Comparison of ENCODE assay signal across 14 cellular contexts in the genomic region with DNA sequence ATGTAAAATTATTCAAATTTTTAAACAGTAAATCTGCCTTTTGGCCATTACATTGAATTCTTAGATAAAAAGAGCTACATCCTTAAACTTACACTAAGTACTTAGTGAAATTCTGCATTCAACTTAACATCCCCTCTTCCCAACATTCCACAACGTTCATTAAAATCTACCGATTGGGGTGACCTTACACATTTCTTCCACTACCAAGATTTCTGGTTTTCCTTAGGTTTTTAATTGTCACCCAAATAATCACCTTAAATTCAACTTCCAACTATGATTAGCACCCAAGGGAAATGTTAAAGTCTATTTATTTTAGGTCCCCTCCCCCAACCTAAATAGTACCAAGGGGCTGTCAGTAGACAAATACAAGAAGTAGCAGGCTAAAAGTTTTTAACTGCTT. TPM values are rescaled to one million over a fixed set of nuclear protein-coding genes. Genes with fewer than 3 reads are reported as not detected.
A peak's percentile ranks its signal among the peaks of the same experiment; 100 is the strongest.
DNase-seq lines count a peak whose midpoint lies in the region; ATAC-seq, FAIRE-seq and TF ChIP-seq lines count a peak whose summit lies in the region.
"Had no signal": no experiment of that assay in that cellular context is flagged by ENCODE, and none has a peak within 500 bp of the region (broad histone marks: within the 10 kb centered on the region; RNA-seq: fewer than 3 reads in every experiment).

No MANE protein-coding gene starts in this region.

- TF ChIP-seq RAD21 in A549 (conservative IDR thresholded peaks at IDR 0.05 in 1 of 2, IDR thresholded peaks at IDR 0.05 in 1 of 2) (no peak), SK-N-SH (IDR thresholded peaks at IDR 0.05; ENCODE audit: low read length) (no peak)

- no peaks in the 10 kb centered on the region for H3K27me3 ChIP-seq in DND-41 (ENCODE audit: insufficient read depth, low read length, poor library complexity)
- H3K27me3 ChIP-seq in SK-N-SH (ENCODE audit: insufficient read depth), result no peaks in the 10 kb centered on the region
- no peaks in the 10 kb centered on the region for H3K27me3 ChIP-seq in esophagus muscularis mucosa
- H3K27me3 ChIP-seq in H7 (ENCODE audit: control insufficient read depth, insufficient read depth, low read length), result no peaks in the 10 kb centered on the region
- no peaks in the 10 kb centered on the region for H3K27me3 ChIP-seq in aorta (ENCODE audit: control insufficient read depth in 1 of 2, insufficient read depth in 2 of 2, low read length in 1 of 2)
- H3K27me3 ChIP-seq: body of pancreas, SJCRH30, uterus had no signal

- H2AFZ ChIP-seq in DND-41 (ENCODE audit: low read depth, low read length), result no peak overlapping the region
- H2AFZ ChIP-seq in SK-N-SH (ENCODE audit: low read depth), result no peak overlapping the region

- H3K36me3 ChIP-seq in DND-41 (ENCODE audit: insufficient read depth, low read length) (peaks cover 82% of the 10 kb centered on the region), SK-N-SH (replicated peaks in 1 of 2; ENCODE audit: control insufficient read depth in 1 of 2, insufficient read depth in 2 of 2, low read length in 1 of 2) (peaks cover 83 to 86% of the 10 kb centered on the region in 2 experiments), esophagus muscularis mucosa (peaks cover 22 to 81% (median 60%) of the 10 kb centered on the region in 4 donors), H7 (replicated peaks; ENCODE audit: control insufficient read depth, insufficient read depth, low read length) (peaks cover 26% of the 10 kb centered on the region), aorta (ENCODE audit: control insufficient read depth in 1 of 2, insufficient read depth in 2 of 2, low read length in 1 of 2) (peaks cover 2 to 4% of the 10 kb centered on the region in 2 donors)
- H3K36me3 ChIP-seq: uterus had no signal

- TF ChIP-seq EP300 in A549 (IDR thresholded peaks at IDR 0.05), result no peak
- no peak for TF ChIP-seq EP300 in SK-N-SH (IDR thresholded peaks at IDR 0.05; ENCODE audit: borderline replicate concordance in 1 of 2, low read depth in 1 of 2, low read length in 1 of 2)
- no peak for TF ChIP-seq EP300 in esophagus muscularis mucosa (IDR thresholded peaks at IDR 0.05)

- TF ChIP-seq CTCF in A549 (IDR thresholded peaks at IDR 0.05), result no peak
- TF ChIP-seq CTCF in DND-41 (IDR thresholded peaks at IDR 0.05; ENCODE audit: borderline replicate concordance, extremely low read depth, low read length, poor library complexity, severe bottlenecking), result no peak
- no peak for TF ChIP-seq CTCF in SK-N-SH (IDR thresholded peaks at IDR 0.05)
- TF ChIP-seq CTCF in esophagus muscularis mucosa (IDR thresholded peaks at IDR 0.05), result no peak

- peaks cover 63% of the 10 kb centered on the region for H3K4me1 ChIP-seq in A549
- H3K4me1 ChIP-seq in DND-41 (ENCODE audit: insufficient read depth, low read length), result peaks cover 46% of the 10 kb centered on the region
- H3K4me1 ChIP-seq in SK-N-SH (ENCODE audit: control insufficient read depth in 1 of 2, insufficient read depth in 2 of 2, low read depth in 1 of 2, low read length in 1 of 2), result peaks cover 28 to 31% of the 10 kb centered on the region in 2 experiments
- peaks cover 37 to 71% (median 65%) of the 10 kb centered on the region in 4 donors for H3K4me1 ChIP-seq in esophagus muscularis mucosa
- H3K4me1 ChIP-seq in aorta (ENCODE audit: control insufficient read depth in 1 of 2, insufficient read depth in 2 of 2, low read length in 2 of 2), result peaks cover 0 to 8% of the 10 kb centered on the region in 2 donors

- H3K4me3 ChIP-seq in A549, result no peak overlapping the region
- H3K4me3 ChIP-seq in DND-41 (ENCODE audit: low read depth in 1 of 2, low read length in 2 of 2), result no peak overlapping the region
- H3K4me3 ChIP-seq in SK-N-SH (ENCODE audit: low read depth in 2 of 2, low read length in 1 of 2), result no peak overlapping the region
- H3K4me3 ChIP-seq in esophagus muscularis mucosa, result no peak overlapping the region
- no peak overlapping the region for H3K4me3 ChIP-seq in H7 (ENCODE audit: insufficient read depth, low read depth, low read length)
- H3K4me3 ChIP-seq in aorta (ENCODE audit: low read length in 2 of 2), result no peak overlapping the region
- H3K4me3 ChIP-seq: body of pancreas, SJCRH30, uterus had no signal

- H3K79me2 ChIP-seq in DND-41 (ENCODE audit: insufficient read depth, low read length), result peaks cover 55% of the 10 kb centered on the region
- peaks cover 80% of the 10 kb centered on the region for H3K79me2 ChIP-seq in SK-N-SH (ENCODE audit: insufficient read depth)

- 61% methylated on average over 2 of the region's 2 CpGs for WGBS in A549 (ENCODE audit: missing lambda C conversion rate)
- WGBS in SK-N-SH (ENCODE audit: low lambda C conversion rate), result 68% methylated on average over 2 of the region's 2 CpGs
- WGBS in esophagus muscularis mucosa, result 29% methylated on average over 2 of the region's 2 CpGs
- 30 to 33% methylated on average over 2 of the region's 2 CpGs for WGBS in aorta, 2 donors

- H3K9ac ChIP-seq in DND-41 (ENCODE audit: low read depth, low read length) (no peak overlapping the region), SK-N-SH (peak overlapping the region; percentile 1; the same call in 1 of the 2 replicates)

- intact Hi-C loops in esophagus muscularis mucosa (cut with DNase I) (loop anchor here (10.0 kb wide), 2 partner anchors 337 to 877 kb away; no protein-coding TSS in a partner anchor), aorta (cut with DNase I) (loop anchor here in 1 of 2 donors (10.0 kb wide), 1 partner anchor 113 kb away; no protein-coding TSS in a partner anchor)

- H3K4me2 ChIP-seq in A549 (peak overlapping the region; percentile 89), DND-41 (ENCODE audit: insufficient read depth, low read length) (peak overlapping the region; percentile 84), SK-N-SH (peak overlapping the region; percentile 97)

- no peak for DNase-seq in A549 (ENCODE audit: low read depth in 1 of 2, low spot score in 1 of 2)
- DNase-seq in DND-41, result no peak
- DNase-seq in SK-N-SH, result no peak
- no peak for DNase-seq in esophagus muscularis mucosa (ENCODE audit: extremely low spot score)
- no peak for DNase-seq in H7
- no peak for DNase-seq in inferior parietal cortex (ENCODE audit: extremely low spot score)
- DNase-seq in aorta, result no peak
- no peak for DNase-seq in germinal center (ENCODE audit: low spot score)
- DNase-seq: body of pancreas, glutamatergic neuron, NCI-H187, NCI-H774, SJCRH30, uterus had no signal

- FAIRE-seq in A549 (lab: Jason Lieb, UNC), result no peak

- H4K20me1 ChIP-seq in DND-41 (ENCODE audit: insufficient read depth, low read length) (peaks cover 74% of the 10 kb centered on the region), SK-N-SH (ENCODE audit: insufficient read depth) (peaks cover 65% of the 10 kb centered on the region)

- CTCF ChIA-PET in A549 (lab: Yijun Ruan, JAX), result interaction anchor here (0.5 to 26.3 kb wide), 9 partner anchors 8 to 1026 kb away, joined by 3 to 1377 read pairs (median 7); a partner anchor contains a TSS
- CTCF ChIA-PET in SK-N-SH (lab: Yijun Ruan, JAX), result interaction anchor here (0.6 to 20.5 kb wide), 9 partner anchors 12 to 740 kb away, joined by 3 to 1002 read pairs (median 22); a partner anchor contains a TSS

- H3K9me2 ChIP-seq in SK-N-SH, result no peaks in the 10 kb centered on the region

- H3F3A ChIP-seq in SK-N-SH (replicated peaks; ENCODE audit: insufficient read depth), result peaks cover 67% of the 10 kb centered on the region

- POLR2A ChIA-PET in A549 (lab: Yijun Ruan, JAX) (interaction anchor here (0.7 to 1.8 kb wide), 2 partner anchors 55 to 146 kb away, joined by 3 to 8 read pairs; no protein-coding TSS in a partner anchor), SK-N-SH (lab: Yijun Ruan, JAX) (no interaction called here)

- H3K9me3 ChIP-seq in A549 (no peaks in the 10 kb centered on the region), DND-41 (ENCODE audit: insufficient read depth, low read length, severe bottlenecking) (no peaks in the 10 kb centered on the region), SK-N-SH (no peaks in the 10 kb centered on the region), esophagus muscularis mucosa (peaks cover 0 to 3% (median 0%) of the 10 kb centered on the region in 4 donors), aorta (ENCODE audit: control insufficient read depth, low read length) (no peaks in the 10 kb centered on the region)
- H3K9me3 ChIP-seq: body of pancreas, SJCRH30, uterus had no signal

- ATAC-seq in A549, result no peak
- ATAC-seq in DND-41 (ENCODE audit: insufficient read depth, low read depth), result no peak
- ATAC-seq in aorta (ENCODE audit: low FRiP score), result no peak
- ATAC-seq: body of pancreas had no signal

- TF ChIP-seq POLR2A in A549 (IDR thresholded peaks at IDR 0.05; ENCODE audit: low read length) (no peak), esophagus muscularis mucosa (IDR thresholded peaks at IDR 0.05; ENCODE audit: low read depth) (no peak)

- no peak overlapping the region for H3K27ac ChIP-seq in A549
- no peak overlapping the region for H3K27ac ChIP-seq in DND-41 (ENCODE audit: low read length)
- H3K27ac ChIP-seq in SK-N-SH (ENCODE audit: low read depth in 2 of 2, low read length in 1 of 2), result peak overlapping the region in 1 of 2 experiments; percentile 18; a peak in 2 of 4 replicates
- H3K27ac ChIP-seq in esophagus muscularis mucosa (replicated peaks in 1 of 4), result peak overlapping the region in 3 of 4 donors; percentile 2 to 25 (median 4)
- H3K27ac ChIP-seq in aorta (ENCODE audit: low read depth in 1 of 2, low read length in 2 of 2), result no peak overlapping the region
- H3K27ac ChIP-seq: body of pancreas, SJCRH30, uterus had no signal

RNA-seq across cellular contexts. Expression of a gene that starts 4.9 kb away (rescaled TPM):
- polyA plus RNA-seq in A549 (2011; rRNA removed) (332 and 490 TPM in 2 replicates), A549 (2017; fragmentation: RNase III; extraction: RNeasy Plus Mini Kit Qiagen cat#74134 plus additional on column Dnase treatment) (364 to 399 TPM (median 368 TPM) in 3 replicates), SK-N-SH (2012; rRNA removed) (248 and 291 TPM in 2 replicates), aorta (100 to 1,000 TPM in 1 of 2 donors, 10 to 100 TPM in 1; 84.5 to 102 TPM)
- polyA plus RNA-seq in A549 (2012; cell fraction: cytosol; rRNA removed), result 272 and 316 TPM in 2 replicates
- 597 and 706 TPM in 2 replicates for polyA plus RNA-seq in A549 (2012; cell fraction: nucleus; rRNA removed)
- polyA minus RNA-seq in A549 (2011; rRNA and poly(A)+ RNA removed), result 330 and 342 TPM in 2 replicates
- 162 and 163 TPM in 2 replicates for polyA plus RNA-seq in SK-N-SH (2012; cell fraction: cytosol; rRNA removed)
- 1,134 and 1,547 TPM in 2 replicates for polyA plus RNA-seq in SK-N-SH (2012; cell fraction: nucleus; rRNA removed)
- total RNA-seq in esophagus muscularis mucosa (100 to 1,000 TPM; 136 to 185 (median 156) TPM), aorta (100 to 1,000 TPM; 138 to 147 TPM)
- total RNA-seq in H7 (2014; rRNA removed; shearing (Covaris generic)), result 326 and 341 TPM in 2 replicates

RNA-seq across cellular contexts. Expression of a gene that starts 14.1 kb away (rescaled TPM):
- polyA plus RNA-seq in A549 (2011; rRNA removed) (57.7 and 63.8 TPM in 2 replicates), A549 (2017; fragmentation: RNase III; extraction: RNeasy Plus Mini Kit Qiagen cat#74134 plus additional on column Dnase treatment) (48.1 to 55.5 TPM (median 50.3 TPM) in 3 replicates), SK-N-SH (2012; rRNA removed) (35.1 and 43.0 TPM in 2 replicates), aorta (10 to 100 TPM; 21.2 to 27.7 TPM)
- 19.9 and 25.2 TPM in 2 replicates for polyA plus RNA-seq in A549 (2012; cell fraction: cytosol; rRNA removed)
- 12.5 and 13.7 TPM in 2 replicates for polyA plus RNA-seq in A549 (2012; cell fraction: nucleus; rRNA removed)
- 83.1 and 90.7 TPM in 2 replicates for polyA minus RNA-seq in A549 (2011; rRNA and poly(A)+ RNA removed)
- 42.9 and 43.3 TPM in 2 replicates for polyA plus RNA-seq in SK-N-SH (2012; cell fraction: cytosol; rRNA removed)
- polyA plus RNA-seq in SK-N-SH (2012; cell fraction: nucleus; rRNA removed), result 27.8 and 49.4 TPM in 2 replicates
- total RNA-seq in esophagus muscularis mucosa (100 to 1,000 TPM in 3 of 4 donors, 10 to 100 TPM in 1; 98.9 to 154 (median 121) TPM), aorta (10 to 100 TPM; 57.3 to 59.8 TPM)
- 48.2 and 66.1 TPM in 2 replicates for total RNA-seq in H7 (2014; rRNA removed; shearing (Covaris generic))

RNA-seq across cellular contexts. Expression of a gene that starts 46.9 kb away (rescaled TPM):
- 44.3 and 54.8 TPM in 2 replicates for polyA plus RNA-seq in A549 (2011; rRNA removed)
- polyA plus RNA-seq in A549 (2012; cell fraction: cytosol; rRNA removed), result 47.9 and 48.0 TPM in 2 replicates
- polyA plus RNA-seq in A549 (2012; cell fraction: nucleus; rRNA removed), result 222 and 260 TPM in 2 replicates
- 70.7 to 103 TPM (median 90.6 TPM) in 3 replicates for polyA plus RNA-seq in A549 (2017; fragmentation: RNase III; extraction: RNeasy Plus Mini Kit Qiagen cat#74134 plus additional on column Dnase treatment)
- polyA minus RNA-seq in A549 (2011; rRNA and poly(A)+ RNA removed), result 20.1 and 41.6 TPM in 2 replicates
- 50.3 and 58.9 TPM in 2 replicates for polyA plus RNA-seq in SK-N-SH (2012; rRNA removed)
- polyA plus RNA-seq in SK-N-SH (2012; cell fraction: cytosol; rRNA removed), result 25.4 and 31.6 TPM in 2 replicates
- polyA plus RNA-seq in SK-N-SH (2012; cell fraction: nucleus; rRNA removed), result 207 and 306 TPM in 2 replicates
- 10 to 100 TPM; 30.3 to 72.2 (median 51.2) TPM for total RNA-seq in esophagus muscularis mucosa
- total RNA-seq in H7 (2014; rRNA removed; shearing (Covaris generic)), result 8.1 and 13.9 TPM in 2 replicates
- 10 to 100 TPM; 42.9 to 43.6 TPM for total RNA-seq in aorta
- polyA plus RNA-seq in aorta, result 10 to 100 TPM; 25.4 to 26.7 TPM

Comparison
In these comparisons a context has a peak if more than half of its experiments do, and no peak if none do; other contexts are left out.
1. H3K27ac ChIP-seq: peak in esophagus muscularis mucosa (3 of 4); none in A549 (0 of 2), DND-41 (single experiment) and aorta (0 of 2).
2. Peak in every context shown above with its lines, with median percentiles within 50 percentile points of each other: H3K4me2 ChIP-seq.